Comparison of ENCODE assay signal across 9 cellular contexts in the genomic region with DNA sequence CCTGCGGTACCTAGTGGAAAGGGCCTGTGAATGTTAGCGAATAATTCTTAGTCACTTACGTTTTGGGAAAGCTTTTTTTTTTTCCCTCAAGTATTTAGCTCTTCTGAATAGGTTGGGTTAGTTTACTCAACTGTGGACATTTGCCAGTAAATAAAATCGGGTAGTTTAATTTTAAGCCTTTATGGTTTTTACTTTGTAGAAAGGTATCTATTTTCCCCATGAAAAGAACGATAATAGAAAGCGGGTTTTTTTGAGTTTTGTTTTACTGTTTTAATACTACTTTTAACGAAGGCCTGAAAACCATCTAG. TPM values are rescaled to one million over a fixed set of nuclear protein-coding genes. Genes with fewer than 3 reads are reported as not detected.
DNase-seq lines count a peak whose midpoint lies in the region; ATAC-seq and TF ChIP-seq lines count a peak whose summit lies in the region.
"Had no signal": no experiment of that assay in that cellular context is flagged by ENCODE, and none has a peak within 500 bp of the region (broad histone marks: within the 10 kb centered on the region; RNA-seq: fewer than 3 reads in every experiment).

No MANE protein-coding gene starts in this region.

- H3K27me3 ChIP-seq in right atrium auricular region (no peaks in the 10 kb centered on the region), mucosa of stomach (ENCODE audit: control insufficient read depth, insufficient read depth, low read length) (no peaks in the 10 kb centered on the region)

- H3K9ac ChIP-seq in mucosa of stomach (ENCODE audit: low read length), result peak overlapping the region; percentile 77

- DNase-seq in right atrium auricular region (ENCODE audit: low spot score), result no peak
- no peak for DNase-seq in Right ventricle myocardium inferior (ENCODE audit: missing footprints)
- DNase-seq in central memory CD8-positive, alpha-beta T cell (ENCODE audit: low spot score in 2 of 2), result no peak
- DNase-seq in activated effector memory CD4-positive, alpha-beta T cell treated with Interleukin-2 at 50 U/mL for 16 hours, result no peak
- no peak for DNase-seq in SHP77 treated with DMSO at 0.1 percent for 48 hours (lab: John Stamatoyannopoulos, UW)
- DNase-seq in left colon, result no peak
- DNase-seq in GM20000 (ENCODE audit: low spot score), result no peak
- DNase-seq: NCI-H187 treated with DMSO at 0.1 percent for 48 hours had no signal

- H3K4me3 Mint-ChIP-seq in central memory CD8-positive, alpha-beta T cell, result peak overlapping the region; percentile 97

- H3K4me1 Mint-ChIP-seq in central memory CD8-positive, alpha-beta T cell, result peaks cover 48% of the 10 kb centered on the region

- ATAC-seq in Right ventricle myocardium inferior (no peak), left colon (no peak)
- ATAC-seq in central memory CD8-positive, alpha-beta T cell (replicated peaks; ENCODE audit: extremely low read depth, poor library complexity, severe bottlenecking), result no peak

- no peaks in the 10 kb centered on the region for H3K9me3 Mint-ChIP-seq in central memory CD8-positive, alpha-beta T cell

- no peak for TF ChIP-seq CTCF in right atrium auricular region (IDR thresholded peaks at IDR 0.05)
- TF ChIP-seq CTCF in GM20000 (IDR thresholded peaks at IDR 0.05; ENCODE audit: extremely low read depth, missing control alignments), result no peak

- peaks cover 38% of the 10 kb centered on the region for H3K36me3 Mint-ChIP-seq in central memory CD8-positive, alpha-beta T cell (ENCODE audit: insufficient read depth)

- peak overlapping the region; percentile 92 to 94 for H3K27ac ChIP-seq in right atrium auricular region

- H3K27ac Mint-ChIP-seq in central memory CD8-positive, alpha-beta T cell (ENCODE audit: low read depth), result peak overlapping the region; percentile 90

- intact Hi-C loops in Right ventricle myocardium inferior (cut with DNase I) (loop anchor here (5.0 kb wide), 1 partner anchor 67 kb away; a partner anchor contains a TSS), left colon (cut with DNase I, micrococcal nuclease) (no loop called here)

- H3K9me3 ChIP-seq in right atrium auricular region (no peaks in the 10 kb centered on the region), mucosa of stomach (ENCODE audit: control insufficient read depth, low read length) (no peaks in the 10 kb centered on the region)

- H3K27me3 Mint-ChIP-seq in central memory CD8-positive, alpha-beta T cell, result no peaks in the 10 kb centered on the region

- H3K4me3 ChIP-seq in right atrium auricular region (peak overlapping the region; percentile 91 to 99), mucosa of stomach (ENCODE audit: low read length) (peak overlapping the region; percentile 6)

- H3K4me1 ChIP-seq in right atrium auricular region, result peaks cover 0 to 63% of the 10 kb centered on the region in 2 donors
- H3K4me1 ChIP-seq in mucosa of stomach (ENCODE audit: control insufficient read depth, insufficient read depth, low read length), result peaks cover 24% of the 10 kb centered on the region

- no peaks in the 10 kb centered on the region for H3K36me3 ChIP-seq in right atrium auricular region
- no peaks in the 10 kb centered on the region for H3K36me3 ChIP-seq in mucosa of stomach (ENCODE audit: control insufficient read depth, insufficient read depth, low read length)

RNA-seq across cellular contexts. Expression of a gene that starts 1.7 kb away (rescaled TPM):
- total RNA-seq in right atrium auricular region, result 10 to 100 TPM; 31.3 to 36.3 TPM
- total RNA-seq in Right ventricle myocardium inferior, result 46.0 TPM
- total RNA-seq in left colon, result 10 to 100 TPM; 57.4 to 70.1 TPM
